ENCODE assay signal across 12 cellular contexts in genomic region chr4:7647932-7648812, GRCh38.
DNase-seq lines count a peak whose midpoint lies in the region; TF ChIP-seq lines count a peak whose summit lies in the region.
"Had no signal": no experiment of that assay in that cellular context is flagged by ENCODE, and none has a peak within 500 bp of the region (broad histone marks: within the 10 kb centered on the region; RNA-seq: fewer than 3 reads in every experiment).

No MANE protein-coding gene starts in this region.

- no peaks in the 10 kb centered on the region for H3K9me3 ChIP-seq in colonic mucosa

- H3K27ac Mint-ChIP-seq in activated CD4-positive, alpha-beta T cell treated with anti-CD3 and anti-CD28 coated beads, Interleukin-2, amount 10 ng/mL, durations not matched to agents 24 days and 14 days: peak overlapping the region; percentile 51

- no peaks in the 10 kb centered on the region for H3K9me3 Mint-ChIP-seq in activated CD4-positive, alpha-beta T cell treated with anti-CD3 and anti-CD28 coated beads, Interleukin-2, amount 10 ng/mL, durations not matched to agents 24 days and 14 days

- no peak overlapping the region for H3K4me3 ChIP-seq in colonic mucosa

- TF ChIP-seq CTCF in colonic mucosa (IDR thresholded peaks at IDR 0.05): no peak

- H3K4me3 Mint-ChIP-seq in activated CD4-positive, alpha-beta T cell treated with anti-CD3 and anti-CD28 coated beads, Interleukin-2, amount 10 ng/mL, durations not matched to agents 24 days and 14 days: no peak overlapping the region

- peaks cover 34% of the 10 kb centered on the region for H3K4me1 Mint-ChIP-seq in activated CD4-positive, alpha-beta T cell treated with anti-CD3 and anti-CD28 coated beads, Interleukin-2, amount 10 ng/mL, durations not matched to agents 24 days and 14 days

- no peak overlapping the region for H3K9ac ChIP-seq in colonic mucosa (ENCODE audit: low read depth in 2 of 2, low read length in 2 of 2)

- no peaks in the 10 kb centered on the region for H3K4me1 ChIP-seq in colonic mucosa

- no peaks in the 10 kb centered on the region for H3K36me3 Mint-ChIP-seq in activated CD4-positive, alpha-beta T cell treated with anti-CD3 and anti-CD28 coated beads, Interleukin-2, amount 10 ng/mL, durations not matched to agents 24 days and 14 days (ENCODE audit: low read depth)

- H3K27me3 Mint-ChIP-seq in activated CD4-positive, alpha-beta T cell treated with anti-CD3 and anti-CD28 coated beads, Interleukin-2, amount 10 ng/mL, durations not matched to agents 24 days and 14 days: no peaks in the 10 kb centered on the region

- no peak for DNase-seq in activated CD4-positive, alpha-beta T cell treated with anti-CD3 and anti-CD28 coated beads, Interleukin-2, amount 10 ng/mL, durations not matched to agents 24 days and 14 days
- no peak for DNase-seq in activated CD4-positive, alpha-beta T cell treated with anti-CD3 and anti-CD28 coated beads for 1 hour
- peak; percentile 100 for DNase-seq in SKM-1 treated with dmso at 0.1 percent for 144 hours (lab: John Stamatoyannopoulos, UW; ENCODE audit: unreplicated experiment)
- DNase-seq in hepatic stellate cell (ENCODE audit: low spot score): peak; percentile 86
- peak; percentile 29 for DNase-seq in stromal cell of bone marrow (ENCODE audit: low read depth)
- DNase-seq in caudate nucleus (lab: John Stamatoyannopoulos, UW): no peak
- DNase-seq in NCI-H82 treated with DMSO at 0.1 percent for 48 hours (lab: John Stamatoyannopoulos, UW; ENCODE audit: unreplicated experiment): no peak
- DNase-seq in colonic mucosa: no peak
- DNase-seq: activated T-cell treated with anti-CD3 and anti-CD28 coated beads, Interleukin-2, amount 50 U/mL, for 1 hour; GOT3; mammary epithelial cell; stimulated activated CD4-positive, alpha-beta T cell treated with anti-CD3 and anti-CD28 coated beads, Interleukin-4, amount 100 ng/mL, for 4 hours had no signal

- H3K36me3 ChIP-seq in colonic mucosa: no peaks in the 10 kb centered on the region

- H3K27ac ChIP-seq in caudate nucleus (ENCODE audit: low read depth, low read length): no peak overlapping the region
- no peak overlapping the region for H3K27ac ChIP-seq in colonic mucosa

- intact Hi-C loops in activated CD4-positive, alpha-beta T cell treated with anti-CD3 and anti-CD28 coated beads, Interleukin-2, amount 10 ng/mL, durations not matched to agents 24 days and 14 days (cut with micrococcal nuclease): no loop called here
- intact Hi-C loops in colonic mucosa (cut with DNase I): no loop called here

- no peaks in the 10 kb centered on the region for H3K27me3 ChIP-seq in colonic mucosa

Comparison
In these comparisons a context has a peak if more than half of its experiments do, and no peak if none do; other contexts are left out.
1. DNase-seq: peak in SKM-1 treated with dmso at 0.1 percent for 144 hours (single experiment), hepatic stellate cell (single experiment) and stromal cell of bone marrow (single experiment); none in activated CD4-positive, alpha-beta T cell treated with anti-CD3 and anti-CD28 coated beads, Interleukin-2, amount 10 ng/mL, durations not matched to agents 24 days and 14 days (single experiment), activated CD4-positive, alpha-beta T cell treated with anti-CD3 and anti-CD28 coated beads for 1 hour (single experiment), caudate nucleus (0 of 61), NCI-H82 treated with DMSO at 0.1 percent for 48 hours (single experiment) and colonic mucosa (single experiment).